ENCODE assay signal across 18 cellular contexts in genomic region chrX:153880440-153880815, GRCh38. TPM values are rescaled to one million over a fixed set of nuclear protein-coding genes. Genes with fewer than 3 reads are reported as not detected.
"Had no signal": no experiment of that assay in that cellular context is flagged by ENCODE, and none has a peak within 500 bp of the region (broad histone marks: within the 10 kb centered on the region; RNA-seq: fewer than 3 reads in every experiment).

No MANE protein-coding gene starts in this region.

- ATAC-seq: activated T-helper 17 cell treated with anti-CD3 and anti-CD28 coated beads, Interleukin-2, amount 50 U/mL, for 72 hours; foreskin keratinocyte; natural killer cell treated with Interleukin-12 subunit alpha and Interleukin-12 subunit beta and Interleukin-15 and Interleukin-18, amount 100 ng/mL, for 72 hours had no signal

- H3K27me3 ChIP-seq: foreskin keratinocyte had no signal

- H3K36me3 ChIP-seq: brain microvascular endothelial cell, right atrium auricular region, suprapubic skin had no signal

- H3K27ac ChIP-seq: brain microvascular endothelial cell, foreskin keratinocyte, right atrium auricular region, suprapubic skin had no signal

- DNase-seq: activated CD4-positive, alpha-beta T cell treated with anti-CD3 and anti-CD28 coated beads, Interleukin-2, amount 50 U/mL, for 1 hour; activated naive CD4-positive, alpha-beta T cell treated with Interleukin-2 at 50 U/mL for 16 hours; anterior cingulate cortex; brain microvascular endothelial cell; cortex of kidney; effector CD8-positive, alpha-beta T cell; foreskin keratinocyte; kidney glomerular epithelial cell; occipital lobe; small intestine; T-helper 9 cell; trophoblast cell had no signal

- H3K9me3 ChIP-seq: right atrium auricular region, suprapubic skin had no signal

- FAIRE-seq: small intestine had no signal

- H3K4me3 ChIP-seq: right atrium auricular region, suprapubic skin had no signal

- H3K4me1 ChIP-seq: foreskin keratinocyte had no signal

RNA-seq across cellular contexts. Expression of gene AVPR2, which starts 24.0 kb away (rescaled TPM):
- total RNA-seq: foreskin keratinocyte; liver; natural killer cell treated with Interleukin-12 subunit alpha and Interleukin-12 subunit beta and Interleukin-15 and Interleukin-18, amount 100 ng/mL, for 72 hours; occipital lobe; progenitor cell of endocrine pancreas had no signal
- polyA plus RNA-seq: foreskin keratinocyte had no signal
